In genomic region chr14:88005978-88006851, GRCh38 we compare ENCODE assay signal across 2 cellular contexts.
TF ChIP-seq lines count a peak whose summit lies in the region.

No MANE protein-coding gene starts in this region.

TF ChIP-seq in GM12878, 131 proteins besides CTCF, POLR2A, EP300 and RAD21 (continued from another document and continues in another):
- TF ChIP-seq E2F8 (IDR thresholded peaks at IDR 0.05; ENCODE audit: low read depth, partially characterized antibody) (no peak), NFYA (IDR thresholded peaks at IDR 0.05; ENCODE audit: borderline replicate concordance, low read depth, low read length) (no peak), ZNF622 (IDR thresholded peaks at IDR 0.05) (no peak), ATF2 (IDR thresholded peaks at IDR 0.05; ENCODE audit: low read length) (peak; percentile 61), FOXK2 (IDR thresholded peaks at IDR 0.05) (no peak), RELB (IDR thresholded peaks at IDR 0.05; ENCODE audit: low read depth) (peak; percentile 79), POU2F2 (IDR thresholded peaks at IDR 0.05; ENCODE audit: borderline replicate concordance, low read depth, low read length) (peak; percentile 61), NR2F1 (conservative IDR thresholded peaks at IDR 0.05) (no peak; the same call in 1 of the 2 replicates), SUZ12 (IDR thresholded peaks at IDR 0.05; ENCODE audit: unreplicated experiment) (no peak), ATF3 (IDR thresholded peaks at IDR 0.05; ENCODE audit: borderline replicate concordance, extremely low read depth, low read depth, low read length) (no peak), PKNOX1 (IDR thresholded peaks at IDR 0.05) (peak; percentile 41; the same call in 1 of the 2 replicates), RFX5 (IDR thresholded peaks at IDR 0.05; ENCODE audit: low read depth, low read length) (no peak), PBX3 (IDR thresholded peaks at IDR 0.05; ENCODE audit: insufficient replicate concordance, low read depth, low read length) (no peak), KAT2A (conservative IDR thresholded peaks at IDR 0.05; ENCODE audit: control insufficient read depth, low read depth, low read length) (no peak)

TF ChIP-seq in WTC11, 78 proteins besides CTCF, POLR2A, EP300 and RAD21 (continued from another document):
- TF ChIP-seq ZNF425 (CRISPR knock-in tag; conservative IDR thresholded peaks at IDR 0.05), result no peak
